In genomic region chr10:121598261-121599249, GRCh38 we compare ENCODE assay signal across 8 cellular contexts. TPM values are rescaled to one million over a fixed set of nuclear protein-coding genes. Genes with fewer than 3 reads are reported as not detected.
DNase-seq lines count a peak whose midpoint lies in the region; ATAC-seq and TF ChIP-seq lines count a peak whose summit lies in the region.

Gene FGFR2 (minus strand): TSS chr10:121598444. CDS start chr10:121593817, 4,627 bp downstream.

- CTCF ChIA-PET in CD8-positive, alpha-beta memory T cell (lab: Charles Lee) = no interaction called here

- in situ Hi-C loops in SK-MEL-5 (cut with HindIII; ENCODE audit: low pct_unique_long_range_greater_than_20kb, low sequenced_read_pairs) = no loop called here

- no peak for TF ChIP-seq CTCF in HL-60 (IDR thresholded peaks at IDR 0.05; ENCODE audit: insufficient read depth, low read length)
- no peak for TF ChIP-seq CTCF in endodermal cell (conservative IDR thresholded peaks at IDR 0.05)
- TF ChIP-seq CTCF in lung (IDR thresholded peaks at IDR 0.05; ENCODE audit: control extremely low read depth, extremely low read depth) = no peak

- POLR2A ChIA-PET in CD8-positive, alpha-beta memory T cell (lab: Charles Lee) = no interaction called here

- WGBS in endodermal cell (ENCODE audit: insufficient coverage in 1 of 2, insufficient read length in 1 of 2), 2 experiments = 0 to 1% methylated on average over 6 to 92 of the region's 92 CpGs
- 1% methylated on average over 32 to 92 of the region's 92 CpGs for WGBS in lung, 2 donors

- peak within 1 kb of the TSS in 5 of 7 donors; percentile 19 to 68 (median 52) for H3K4me3 Mint-ChIP-seq in CD8-positive, alpha-beta memory T cell
- H3K4me3 Mint-ChIP-seq in endodermal cell = peak within 1 kb of the TSS; percentile 71

- no peaks in the 10 kb centered on the region for H3K4me1 ChIP-seq in CD8-positive, alpha-beta memory T cell (ENCODE audit: insufficient read depth, low read length)
- H3K4me1 ChIP-seq in endodermal cell (ENCODE audit: control insufficient read depth, insufficient read depth, low read length) (peaks cover 12% of the 10 kb centered on the region), lung (ENCODE audit: control insufficient read depth in 2 of 2, insufficient read depth in 2 of 2, low read length in 2 of 2) (peaks cover 0 to 12% of the 10 kb centered on the region in 2 donors), subcutaneous abdominal adipose tissue (ENCODE audit: control insufficient read depth in 5 of 5, insufficient read depth in 5 of 5, low read length in 5 of 5) (peaks cover 5 to 37% (median 33%) of the 10 kb centered on the region in 5 donors)

- H3K27ac ChIP-seq in CD8-positive, alpha-beta memory T cell (ENCODE audit: low read depth, low read length) = no peak within 1 kb of the TSS
- H3K27ac ChIP-seq in HL-60 (replicated peaks) (no peak within 1 kb of the TSS), endodermal cell (ENCODE audit: low read depth, low read length) (peak within 1 kb of the TSS; percentile 84), lung (ENCODE audit: low read depth in 1 of 2, low read length in 1 of 2) (peak within 1 kb of the TSS in 1 of 2 donors; percentile 75), subcutaneous abdominal adipose tissue (ENCODE audit: low read depth, low read length) (no peak within 1 kb of the TSS)

- peak in 4 of 5 donors; percentile 2 to 51 (median 14) for DNase-seq in CD8-positive, alpha-beta memory T cell
- DNase-seq in HL-60 (ENCODE audit: low read depth in 1 of 2, low spot score in 1 of 2) (peak; percentile 4 to 13), SK-MEL-5 (ENCODE audit: low read depth, low spot score) (peak; percentile 55), endodermal cell (peak; percentile 95), lung (ENCODE audit: low spot score) (peak; percentile 77)

- H3K27ac Mint-ChIP-seq in CD8-positive, alpha-beta memory T cell = no peak within 1 kb of the TSS
- H3K27ac Mint-ChIP-seq in endodermal cell = peak within 1 kb of the TSS; percentile 92

- H3K9ac ChIP-seq in endodermal cell (ENCODE audit: extremely low read depth, low read length, poor library complexity, severe bottlenecking) = peak within 1 kb of the TSS; percentile 59
- peak within 1 kb of the TSS in 2 of 5 donors; percentile 45 to 72 for H3K9ac ChIP-seq in subcutaneous abdominal adipose tissue (ENCODE audit: low read length in 5 of 5)

- H3K9me3 Mint-ChIP-seq in CD8-positive, alpha-beta memory T cell = peaks cover 0 to 4% (median 0%) of the 10 kb centered on the region in 5 donors
- H3K9me3 Mint-ChIP-seq in endodermal cell = no peaks in the 10 kb centered on the region

- peaks cover 14% of the 10 kb centered on the region for H3K27me3 ChIP-seq in CD8-positive, alpha-beta memory T cell (ENCODE audit: insufficient read depth, low read length, poor library complexity, severe bottlenecking)
- H3K27me3 ChIP-seq in HL-60 (ENCODE audit: insufficient read depth, poor library complexity, severe bottlenecking) (peaks cover 62% of the 10 kb centered on the region), endodermal cell (ENCODE audit: control insufficient read depth, insufficient read depth, low read length, poor library complexity, severe bottlenecking) (peaks cover 14% of the 10 kb centered on the region), lung (ENCODE audit: control insufficient read depth, insufficient read depth) (no peaks in the 10 kb centered on the region), subcutaneous abdominal adipose tissue (ENCODE audit: control insufficient read depth in 5 of 5, insufficient read depth in 4 of 5, low read length in 5 of 5) (peaks cover 0 to 21% (median 4%) of the 10 kb centered on the region in 5 donors)

- ATAC-seq in GM19351 (IDR thresholded peaks at IDR 0.05; ENCODE audit: unreplicated experiment) = peak; percentile 75
- peak; percentile 87 for ATAC-seq in lung (ENCODE audit: insufficient read depth, low FRiP score)
- no peak for ATAC-seq in HG03460 (IDR thresholded peaks at IDR 0.05; ENCODE audit: unreplicated experiment)

- H3K27me3 Mint-ChIP-seq in CD8-positive, alpha-beta memory T cell = peaks cover 33 to 43% of the 10 kb centered on the region in 2 donors
- peaks cover 6% of the 10 kb centered on the region for H3K27me3 Mint-ChIP-seq in endodermal cell (ENCODE audit: insufficient read depth)

- no peaks in the 10 kb centered on the region for H3K9me3 ChIP-seq in CD8-positive, alpha-beta memory T cell (ENCODE audit: low read length)
- no peaks in the 10 kb centered on the region for H3K9me3 ChIP-seq in endodermal cell (ENCODE audit: control insufficient read depth, low read length)
- H3K9me3 ChIP-seq in lung (ENCODE audit: control insufficient read depth in 2 of 2, insufficient read depth in 1 of 2, low read length in 1 of 2) = no peaks in the 10 kb centered on the region
- no peaks in the 10 kb centered on the region for H3K9me3 ChIP-seq in subcutaneous abdominal adipose tissue (ENCODE audit: control insufficient read depth in 5 of 5, low read length in 5 of 5)

- no peaks in the 10 kb centered on the region for H3K36me3 ChIP-seq in CD8-positive, alpha-beta memory T cell (ENCODE audit: insufficient read depth, low read length)
- H3K36me3 ChIP-seq in endodermal cell (ENCODE audit: control insufficient read depth, insufficient read depth, low read length) (peaks cover 11% of the 10 kb centered on the region), lung (ENCODE audit: control insufficient read depth in 2 of 2, insufficient read depth in 2 of 2, low read length in 2 of 2) (no peaks in the 10 kb centered on the region), subcutaneous abdominal adipose tissue (ENCODE audit: control insufficient read depth in 5 of 5, insufficient read depth in 5 of 5, low read length in 5 of 5) (no peaks in the 10 kb centered on the region)

- H3K4me3 ChIP-seq in CD8-positive, alpha-beta memory T cell (ENCODE audit: low read length) = no peak within 1 kb of the TSS
- H3K4me3 ChIP-seq in HL-60 (replicated peaks; ENCODE audit: insufficient read depth, low read length) (0 out of 2 replicates have a peak within 1 kb of the TSS, but pooled peaks have one; percentile 2), endodermal cell (ENCODE audit: low read length) (peak within 1 kb of the TSS; percentile 92), lung (peak within 1 kb of the TSS; percentile 59), subcutaneous abdominal adipose tissue (ENCODE audit: low read depth in 1 of 5, low read length in 5 of 5) (peak within 1 kb of the TSS; percentile 59 to 79 (median 68))

- H3K4me1 Mint-ChIP-seq in CD8-positive, alpha-beta memory T cell = peaks cover 6 to 13% (median 9%) of the 10 kb centered on the region in 3 donors
- peaks cover 51% of the 10 kb centered on the region for H3K4me1 Mint-ChIP-seq in endodermal cell

- H3K36me3 Mint-ChIP-seq in CD8-positive, alpha-beta memory T cell = no peaks in the 10 kb centered on the region
- H3K36me3 Mint-ChIP-seq in endodermal cell (ENCODE audit: low read depth) = peaks cover 10% of the 10 kb centered on the region

RNA-seq across cellular contexts. Expression of gene FGFR2, which starts in this region (rescaled TPM):
- total RNA-seq in CD8-positive, alpha-beta memory T cell = under 1 TPM; 0.11 to 0.13 TPM
- polyA plus RNA-seq in CD8-positive, alpha-beta memory T cell = 1.3 TPM
- 0.21 and 1.2 TPM in 2 replicates for total RNA-seq in SK-MEL-5 (2014; rRNA removed; shearing (Covaris generic))
- 0.65 and 1.8 TPM in 2 replicates for polyA plus RNA-seq in SK-MEL-5 (2015; cell fraction: cytosol; rRNA removed)
- polyA plus RNA-seq in SK-MEL-5 (2015; cell fraction: nucleus; rRNA removed) = 2.1 and 5.4 TPM in 2 replicates
- 10 to 100 TPM; 56.5 to 77.0 TPM for total RNA-seq in endodermal cell
- polyA plus RNA-seq in endodermal cell (2013, experiment 1 of 2) = 79.8 TPM
- 71.0 TPM for polyA plus RNA-seq in endodermal cell (2013, experiment 2 of 2)
- 100 to 1,000 TPM in 1 of 2 donors, 10 to 100 TPM in 1; 64.2 to 230 TPM for total RNA-seq in lung
- 10 to 100 TPM; 11.4 to 19.1 TPM for polyA plus RNA-seq in lung

Comparison
In these comparisons a context has a peak if more than half of its experiments do, and no peak if none do; other contexts are left out.
1. RNA of gene FGFR2 (total RNA-seq): 64.2 to 230 TPM in lung and 56.5 to 77.0 TPM in endodermal cell; 0.21 to 1.2 TPM in SK-MEL-5 and 0.11 to 0.13 TPM in CD8-positive, alpha-beta memory T cell; every median in the first group is over 10 times any median in the second.
2. DNase-seq: peak in every context shown above with its lines; median percentile 95 in endodermal cell; 77 in lung; 55 in SK-MEL-5; 14 in CD8-positive, alpha-beta memory T cell; 8 in HL-60.